Comparison of ENCODE assay signal across 8 cellular contexts in the genomic region with DNA sequence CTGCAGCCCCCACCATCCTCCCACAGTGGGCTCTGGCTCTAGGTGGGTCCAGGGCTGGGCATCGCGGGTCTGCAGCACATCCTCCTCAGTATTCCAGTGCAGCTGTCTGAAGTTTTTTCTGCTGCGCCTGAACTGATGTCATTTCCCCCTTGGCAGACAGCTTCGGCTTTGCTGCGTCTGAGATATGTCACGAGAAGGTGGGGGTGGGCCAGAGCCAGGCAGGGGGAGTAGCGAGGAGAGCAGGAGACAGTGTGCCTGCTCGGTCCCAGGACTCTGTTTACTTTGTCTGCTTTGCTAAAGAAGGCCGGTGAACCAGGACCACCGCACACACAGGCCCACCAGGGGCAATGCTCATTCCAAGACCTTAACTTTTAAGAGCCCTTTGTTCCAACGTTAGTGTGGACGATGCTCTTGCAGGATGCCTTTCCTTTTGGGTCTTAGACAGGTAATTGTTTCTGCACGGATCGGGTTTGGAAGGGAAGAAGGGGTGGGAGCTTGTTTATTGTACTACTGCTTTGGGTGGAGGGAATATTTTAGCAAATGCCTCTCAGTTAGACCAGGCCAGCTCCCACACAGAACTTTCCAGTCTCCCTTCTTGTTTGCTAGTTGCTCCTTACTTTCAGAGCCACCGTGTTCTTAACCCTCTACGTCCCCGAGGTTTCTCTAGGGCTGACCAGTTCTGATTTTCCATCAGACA. TPM values are rescaled to one million over a fixed set of nuclear protein-coding genes. Genes with fewer than 3 reads are reported as not detected.
DNase-seq lines count a peak whose midpoint lies in the region; ATAC-seq and TF ChIP-seq lines count a peak whose summit lies in the region.

No MANE protein-coding gene starts in this region.

- H3K4me3 Mint-ChIP-seq in brain = peak overlapping the region; percentile 83 to 89 (median 85)

- no peaks in the 10 kb centered on the region for H3K9me3 Mint-ChIP-seq in brain

- H3K9me3 ChIP-seq in A673 (ENCODE audit: low read depth, low read length, poor library complexity, severe bottlenecking) = no peaks in the 10 kb centered on the region
- H3K9me3 ChIP-seq in KOPT-K1 (ENCODE audit: insufficient read depth, low read length, poor library complexity, severe bottlenecking) = no peaks in the 10 kb centered on the region

- H3K27ac ChIP-seq in A673 (ENCODE audit: low read depth, low read length, poor library complexity, severe bottlenecking) (peak overlapping the region; percentile 82), KOPT-K1 (ENCODE audit: low read depth, low read length, poor library complexity, severe bottlenecking) (peak overlapping the region; percentile 85)

- ATAC-seq in sciatic nerve = peak; percentile 90

- intact Hi-C loops in A673 (cut with micrococcal nuclease; ENCODE audit: unreplicated experiment) (no loop called here), sciatic nerve (cut with DNase I) (no loop called here)

- H3K27me3 Mint-ChIP-seq in brain = no peaks in the 10 kb centered on the region

- H3K4me1 ChIP-seq in A673 (ENCODE audit: insufficient read depth, low read length, poor library complexity, severe bottlenecking) = peaks cover 61% of the 10 kb centered on the region

- peaks cover 12% of the 10 kb centered on the region for H3K36me3 Mint-ChIP-seq in brain

- H3K27ac Mint-ChIP-seq in brain = peak overlapping the region; percentile 89 to 98 (median 97)

- BruUV-seq in A673 (replicated peaks; lab: Mats Ljungman, UMichigan) = TSS peak; percentile 73

- POLR2A ChIA-PET in A673 (lab: Charles Lee; ENCODE audit: low non-redundant PET) = interaction anchor here (0.6 kb wide), 1 partner anchor 488 kb away, joined by 4 read pairs; no protein-coding TSS in a partner anchor

- no peak for TF ChIP-seq CTCF in A673 (conservative IDR thresholded peaks at IDR 0.05; ENCODE audit: low read depth, low read length)
- TF ChIP-seq CTCF in brain (conservative IDR thresholded peaks at IDR 0.05) = no peak

- H3K36me3 ChIP-seq in A673 (ENCODE audit: insufficient read depth, low read length, poor library complexity, severe bottlenecking) (no peaks in the 10 kb centered on the region), KOPT-K1 (ENCODE audit: insufficient read depth, low read length) (0 out of 2 replicates have a peak, but pooled peaks cover 4% of the 10 kb centered on the region)

- DNase-seq in A673 (ENCODE audit: low spot score) = peak; percentile 81
- peak; percentile 41 for DNase-seq in iPS-NIHi7 (ENCODE audit: extremely low spot score)
- DNase-seq in sciatic nerve (ENCODE audit: low spot score) = peak; percentile 91
- DNase-seq in inferior parietal cortex (ENCODE audit: extremely low spot score) = no peak
- no peak for DNase-seq in NCI-H1930 (lab: John Stamatoyannopoulos, UW)
- DNase-seq in activated gamma-delta T cell (lab: John Stamatoyannopoulos, UW) = no peak

- peaks cover 84% of the 10 kb centered on the region for H3K4me1 Mint-ChIP-seq in brain

- peak overlapping the region; percentile 39 for H3K4me3 ChIP-seq in A673 (ENCODE audit: low read depth, low read length, poor library complexity, severe bottlenecking)

- CTCF ChIA-PET in A673 (lab: Charles Lee) = interaction anchor here (0.6 kb wide), 3 partner anchors 13 to 462 kb away, joined by 3 to 8 read pairs (median 3); no protein-coding TSS in a partner anchor

- H3K27me3 ChIP-seq in A673 (replicated peaks; ENCODE audit: insufficient read depth, low read depth, low read length, poor library complexity) = no peaks in the 10 kb centered on the region

RNA-seq across cellular contexts. Expression of gene WBP1L, which starts 32.4 kb away (rescaled TPM):
- 20.0 and 20.3 TPM in 2 replicates for total RNA-seq in A673 (2021)
- polyA plus RNA-seq in brain (ENCODE audit: insufficient read depth, low read depth, low replicate concordance) = 23.8 TPM
- 66.2 TPM for total RNA-seq in sciatic nerve

Comparison
In these comparisons a context has a peak if more than half of its experiments do, and no peak if none do; other contexts are left out.
1. DNase-seq: peak in A673 (single experiment), iPS-NIHi7 (single experiment) and sciatic nerve (single experiment); none in inferior parietal cortex (single experiment), NCI-H1930 (0 of 2) and activated gamma-delta T cell (single experiment).